Comparison of ENCODE assay signal across 20 cellular contexts in the genomic region with DNA sequence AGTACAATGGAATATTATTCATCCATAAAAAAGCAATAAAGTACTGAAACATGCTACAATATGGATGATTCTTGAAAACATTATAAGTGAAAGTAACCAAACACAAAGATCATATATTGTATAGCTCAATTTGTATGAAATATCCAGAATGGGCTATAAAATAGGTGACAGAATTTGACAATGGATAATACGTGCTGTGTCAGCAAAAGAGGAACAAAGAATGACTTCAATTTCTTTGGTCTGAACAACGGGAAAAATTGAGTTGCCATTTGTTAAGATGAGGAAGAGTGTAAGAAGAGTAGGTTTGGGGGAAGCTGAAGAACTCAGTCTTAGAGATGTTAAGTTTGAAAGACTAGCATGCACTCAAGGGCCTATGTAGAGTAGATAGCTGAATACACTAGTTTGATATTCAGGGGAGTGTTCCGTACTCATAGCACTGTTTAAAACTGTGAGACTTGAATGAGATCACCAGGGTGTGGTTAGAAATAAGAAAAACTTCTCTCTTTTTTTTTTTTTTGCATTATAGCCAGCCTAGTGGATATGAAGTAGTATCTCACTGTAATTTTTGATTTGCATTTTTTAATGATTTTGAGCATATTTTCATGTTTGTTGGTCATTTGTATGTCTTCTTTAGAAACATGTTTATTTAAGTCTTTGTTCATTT.
DNase-seq lines count a peak whose midpoint lies in the region; ATAC-seq, FAIRE-seq and TF ChIP-seq lines count a peak whose summit lies in the region.
"Had no signal": no experiment of that assay in that cellular context is flagged by ENCODE, and none has a peak within 500 bp of the region (broad histone marks: within the 10 kb centered on the region; RNA-seq: fewer than 3 reads in every experiment).

No MANE protein-coding gene starts in this region.

- no peak overlapping the region for H3K27ac Mint-ChIP-seq in chondrocyte (ENCODE audit: unreplicated experiment)
- H3K27ac Mint-ChIP-seq: CD8-positive, alpha-beta T cell; IgD-negative memory B cell had no signal

- H3K79me1 ChIP-seq in IMR-90 (ENCODE audit: low read depth in 1 of 2, low read length in 2 of 2): no peaks in the 10 kb centered on the region
- H3K79me1 ChIP-seq in H1 (ENCODE audit: low read depth, low read length): no peaks in the 10 kb centered on the region

- no peaks in the 10 kb centered on the region for H3K79me2 ChIP-seq in H1 (ENCODE audit: control insufficient read depth in 1 of 2, insufficient read depth in 2 of 2, low read length in 2 of 2)

- H3K14ac ChIP-seq in IMR-90 (replicated peaks; ENCODE audit: low read depth, low read length): no peak overlapping the region
- H3K14ac ChIP-seq in H1 (ENCODE audit: insufficient read length): no peak overlapping the region

- H3K27ac ChIP-seq in IMR-90 (ENCODE audit: insufficient read depth, low read length): no peak overlapping the region
- H3K27ac ChIP-seq in H1 (ENCODE audit: low read depth, low read length): no peak overlapping the region
- H3K27ac ChIP-seq in foreskin keratinocyte: no peak overlapping the region
- H3K27ac ChIP-seq: C4-2B, HL-60 had no signal

- no peaks in the 10 kb centered on the region for H3K4me1 ChIP-seq in IMR-90 (ENCODE audit: control insufficient read depth, insufficient read depth, low read length)
- H3K4me1 ChIP-seq in H1 (replicated peaks in 1 of 4; ENCODE audit: control insufficient read depth in 3 of 4, insufficient read depth in 4 of 4, low read length in 3 of 4): no peaks in the 10 kb centered on the region
- H3K4me1 ChIP-seq in foreskin keratinocyte: peaks cover 16% of the 10 kb centered on the region
- H3K4me1 ChIP-seq: BE2C had no signal

- ATAC-seq in IMR-90 (ENCODE audit: low read depth) (no peak), foreskin keratinocyte (peak; percentile 15), HG03457 (IDR thresholded peaks at IDR 0.05; ENCODE audit: unreplicated experiment) (no peak)
- ATAC-seq: CD8-positive, alpha-beta T cell; HCT116 had no signal

- H3K56ac ChIP-seq in IMR-90 (ENCODE audit: extremely low read depth, insufficient read depth, low read length) (no peak overlapping the region), H1 (replicated peaks; ENCODE audit: insufficient read length, low read depth, low read length) (no peak overlapping the region)

- TF ChIP-seq RAD21 in IMR-90 (IDR thresholded peaks at IDR 0.05; ENCODE audit: low read length): no peak
- no peak for TF ChIP-seq RAD21 in H1 (IDR thresholded peaks at IDR 0.05 in 1 of 2, conservative IDR thresholded peaks at IDR 0.05 in 1 of 2; ENCODE audit: low read depth in 2 of 2, low read length in 2 of 2)

- no peak overlapping the region for H2AFZ ChIP-seq in IMR-90 (replicated peaks; ENCODE audit: low read length, poor library complexity)
- no peak overlapping the region for H2AFZ ChIP-seq in H1 (ENCODE audit: low read length)

- H2BK15ac ChIP-seq in IMR-90 (ENCODE audit: low read depth, low read length) (no peak overlapping the region), H1 (ENCODE audit: low read length) (no peak overlapping the region)

- H3K27me3 Mint-ChIP-seq in chondrocyte (ENCODE audit: low read depth): no peaks in the 10 kb centered on the region
- H3K27me3 Mint-ChIP-seq: IgD-negative memory B cell had no signal

- H3K4ac ChIP-seq in IMR-90 (ENCODE audit: low read depth, low read length) (no peak overlapping the region), H1 (replicated peaks; ENCODE audit: insufficient read length, low read depth, low read length) (no peak overlapping the region)

- H3K23ac ChIP-seq in IMR-90 (ENCODE audit: low read depth, low read length) (no peak overlapping the region), H1 (ENCODE audit: insufficient read length) (no peak overlapping the region)

- in situ Hi-C loops in IMR-90 (cut with MboI; ENCODE audit: low sequenced_read_pairs): no loop called here

- H4K8ac ChIP-seq in IMR-90 (ENCODE audit: low read depth in 2 of 2, low read length in 2 of 2) (no peak overlapping the region), H1 (ENCODE audit: extremely low read depth, insufficient read depth, low read length) (no peak overlapping the region)

- H3K27me3 ChIP-seq in IMR-90 (ENCODE audit: control insufficient read depth, insufficient read depth, low read length) (no peaks in the 10 kb centered on the region), H1 (replicated peaks in 1 of 4; ENCODE audit: control insufficient read depth in 3 of 4, extremely low read depth in 1 of 4, insufficient read depth in 3 of 4, low read length in 3 of 4) (no peaks in the 10 kb centered on the region), foreskin keratinocyte (no peaks in the 10 kb centered on the region)
- H3K27me3 ChIP-seq: BE2C had no signal

- H4K5ac ChIP-seq in IMR-90 (ENCODE audit: low read depth, low read length) (no peak overlapping the region), H1 (ENCODE audit: insufficient read length, low read depth, low read length) (no peak overlapping the region)

- H3K36me3 ChIP-seq in IMR-90 (ENCODE audit: control insufficient read depth, insufficient read depth, low read length) (no peaks in the 10 kb centered on the region), H1 (ENCODE audit: control insufficient read depth in 2 of 4, insufficient read depth in 4 of 4, low read length in 3 of 4) (no peaks in the 10 kb centered on the region)
- H3K36me3 ChIP-seq: BE2C had no signal

- H3K4me3 ChIP-seq in IMR-90 (ENCODE audit: insufficient read depth, low read depth, low read length): no peak overlapping the region
- no peak overlapping the region for H3K4me3 ChIP-seq in H1 (ENCODE audit: extremely low read depth in 1 of 4, insufficient read depth in 2 of 4, low read depth in 3 of 4, low read length in 4 of 4)

- H3K9me3 Mint-ChIP-seq in chondrocyte (ENCODE audit: low read depth): peaks cover 5% of the 10 kb centered on the region
- H3K9me3 Mint-ChIP-seq: CD8-positive, alpha-beta T cell; IgD-negative memory B cell had no signal

- H3K4me3 Mint-ChIP-seq in chondrocyte (ENCODE audit: unreplicated experiment): no peak overlapping the region
- H3K4me3 Mint-ChIP-seq: CD8-positive, alpha-beta T cell; IgD-negative memory B cell had no signal

- no TSS peak for BruUV-seq in IMR-90 (replicated peaks; lab: Mats Ljungman, UMichigan)

- POLR2A ChIA-PET in IMR-90 (lab: Charles Lee; ENCODE audit: unreplicated experiment): no interaction called here
- POLR2A ChIA-PET in H1 (lab: Charles Lee; ENCODE audit: partially characterized antibody): no interaction called here

- intact Hi-C loops in IMR-90 (cut with micrococcal nuclease): no loop called here

- H3K9me1 ChIP-seq in IMR-90 (ENCODE audit: insufficient read depth, low read length): no peaks in the 10 kb centered on the region

- no peak overlapping the region for H3K9ac ChIP-seq in IMR-90 (ENCODE audit: low read depth, low read length)
- H3K9ac ChIP-seq in H1 (replicated peaks in 1 of 4; ENCODE audit: extremely low read depth in 1 of 4, low read depth in 3 of 4, low read length in 3 of 4): no peak overlapping the region

- H3K9me3 ChIP-seq in IMR-90 (ENCODE audit: control insufficient read depth, insufficient read depth, low read length) (no peaks in the 10 kb centered on the region), H1 (ENCODE audit: insufficient read depth in 2 of 2, low read depth in 1 of 2, low read length in 1 of 2) (peaks cover 0 to 7% of the 10 kb centered on the region in 2 experiments; a peak in 2 of 4 replicates)
- H3K9me3 ChIP-seq: BE2C had no signal

- no peak for TF ChIP-seq EP300 in H1 (IDR thresholded peaks at IDR 0.05; ENCODE audit: borderline replicate concordance in 1 of 2, low read depth in 2 of 2, low read length in 2 of 2)

- DNase-seq in GM12892 (ENCODE audit: insufficient read length) (no peak), IMR-90 (no peak), H1 (ENCODE audit: low read depth in 1 of 2, low spot score in 2 of 2) (no peak), foreskin keratinocyte (peak; percentile 7 to 56), chondrocyte (ENCODE audit: low spot score) (no peak)
- no peak for DNase-seq in stimulated activated CD4-positive, alpha-beta T cell treated with anti-CD3 and anti-CD28 coated beads, Interleukin-4, amount 100 ng/mL, for 24 hours
- DNase-seq: BE2C; CD8-positive, alpha-beta T cell; COR-L47; DMS153; DMS79 treated with DMSO at 0.1 percent for 48 hours; EL had no signal

- TF ChIP-seq POLR2A in GM12892 (IDR thresholded peaks at IDR 0.05; ENCODE audit: low read depth, low read length) (no peak), IMR-90 (IDR thresholded peaks at IDR 0.05; ENCODE audit: low read depth, low read length) (no peak), H1 (IDR thresholded peaks at IDR 0.05; ENCODE audit: control extremely low read depth in 1 of 2, low read depth in 2 of 2, low read length in 2 of 2) (no peak)

- no peaks in the 10 kb centered on the region for H4K20me1 ChIP-seq in IMR-90 (ENCODE audit: insufficient read depth, low read length)
- H4K20me1 ChIP-seq in H1 (replicated peaks in 1 of 2; ENCODE audit: control insufficient read depth in 1 of 2, insufficient read depth in 2 of 2, low read length in 2 of 2): no peaks in the 10 kb centered on the region

- H2AK5ac ChIP-seq in IMR-90 (ENCODE audit: low read depth, low read length) (no peak overlapping the region), H1 (ENCODE audit: low read depth, low read length) (no peak overlapping the region)

- H4K91ac ChIP-seq in IMR-90 (ENCODE audit: insufficient read depth, low read depth, low read length) (no peak overlapping the region), H1 (replicated peaks; ENCODE audit: insufficient read length, low read length) (no peak overlapping the region)

- CTCF ChIA-PET in IMR-90 (lab: Yijun Ruan, JAX) (interaction anchor here (0.7 kb wide), 1 partner anchor 201 kb away, joined by 5 read pairs; no protein-coding TSS in a partner anchor), H1 (lab: Charles Lee; ENCODE audit: partially characterized antibody) (interaction anchor here (1.4 kb wide), 1 partner anchor 74 kb away, joined by 3 read pairs; no protein-coding TSS in a partner anchor)

- WGBS in IMR-90 (ENCODE audit: extremely low coverage in 2 of 2, insufficient read length in 1 of 2), 2 experiments: 58% methylated on average over 2 of the region's 3 CpGs; no CpG with 5 or more reads in 1 of the 2 experiments
- 95% methylated on average over 3 of the region's 3 CpGs; no CpG with 5 or more reads in 1 of the 2 experiments for WGBS in H1 (ENCODE audit: extremely low coverage in 1 of 2, insufficient coverage in 1 of 2, insufficient read length in 1 of 2, insufficient replicate concordance in 2 of 2, low coverage in 1 of 2, low lambda C conversion rate in 2 of 2, missing lambda C conversion rate in 1 of 2), 2 experiments

- FAIRE-seq in GM12892 (lab: Jason Lieb, UNC) (peak; percentile 9), H1 (lab: Jason Lieb, UNC) (no peak)
- FAIRE-seq: D721Med, GM12891, H54 had no signal

- H3K36me3 Mint-ChIP-seq in chondrocyte (ENCODE audit: low read depth): no peaks in the 10 kb centered on the region
- H3K36me3 Mint-ChIP-seq: CD8-positive, alpha-beta T cell; IgD-negative memory B cell had no signal

- no peaks in the 10 kb centered on the region for H3K4me1 Mint-ChIP-seq in chondrocyte (ENCODE audit: low read depth)
- H3K4me1 Mint-ChIP-seq: IgD-negative memory B cell had no signal

- H2BK12ac ChIP-seq in H1 (ENCODE audit: low read depth, low read length): no peak overlapping the region

- H2BK5ac ChIP-seq in IMR-90 (ENCODE audit: low read depth, low read length, poor library complexity, severe bottlenecking) (no peak overlapping the region), H1 (ENCODE audit: low read depth, low read length) (no peak overlapping the region)

- dilution Hi-C loops in IMR-90 (cut with HindIII; ENCODE audit: low sequenced_read_pairs, unreplicated experiment): no loop called here

- H3K23me2 ChIP-seq in H1 (ENCODE audit: low read depth, low read length): no peaks in the 10 kb centered on the region

- H2AK9ac ChIP-seq in IMR-90 (replicated peaks; ENCODE audit: low read depth, low read length, poor library complexity): no peak overlapping the region

- H2BK20ac ChIP-seq in IMR-90 (ENCODE audit: low read depth, low read length) (no peak overlapping the region), H1 (ENCODE audit: low read length) (no peak overlapping the region)

- H2BK120ac ChIP-seq in IMR-90 (ENCODE audit: low read depth, low read length) (no peak overlapping the region), H1 (replicated peaks; ENCODE audit: low read depth, low read length) (no peak overlapping the region)

- TF ChIP-seq CTCF in IMR-90 (conservative IDR thresholded peaks at IDR 0.05; ENCODE audit: low read depth, low read length): no peak
- no peak for TF ChIP-seq CTCF in H1 (IDR thresholded peaks at IDR 0.05; ENCODE audit: control extremely low read depth in 1 of 3, insufficient read depth in 1 of 3, low read depth in 1 of 3, low read length in 3 of 3)
- no peak for TF ChIP-seq CTCF in foreskin keratinocyte (conservative IDR thresholded peaks at IDR 0.05)
- no peak for TF ChIP-seq CTCF in chondrocyte (IDR thresholded peaks at IDR 0.05)

- no peak overlapping the region for H3K4me2 ChIP-seq in IMR-90 (ENCODE audit: low read depth, low read length)
- H3K4me2 ChIP-seq in H1 (ENCODE audit: insufficient read depth in 1 of 2, low read depth in 2 of 2, low read length in 2 of 2): no peak overlapping the region

- H3K18ac ChIP-seq in IMR-90 (ENCODE audit: low read depth, low read length) (no peak overlapping the region), H1 (ENCODE audit: extremely low read depth, low read length) (no peak overlapping the region)

Comparison
In these comparisons a context has a peak if more than half of its experiments do, and no peak if none do; other contexts are left out.
1. DNase-seq: peak in foreskin keratinocyte (2 of 2); none in GM12892 (single experiment), IMR-90 (single experiment), H1 (0 of 2), stimulated activated CD4-positive, alpha-beta T cell treated with anti-CD3 and anti-CD28 coated beads, Interleukin-4, amount 100 ng/mL, for 24 hours (single experiment) and chondrocyte (single experiment).